ENCODE assay signal across 9 cellular contexts in the genomic region with DNA sequence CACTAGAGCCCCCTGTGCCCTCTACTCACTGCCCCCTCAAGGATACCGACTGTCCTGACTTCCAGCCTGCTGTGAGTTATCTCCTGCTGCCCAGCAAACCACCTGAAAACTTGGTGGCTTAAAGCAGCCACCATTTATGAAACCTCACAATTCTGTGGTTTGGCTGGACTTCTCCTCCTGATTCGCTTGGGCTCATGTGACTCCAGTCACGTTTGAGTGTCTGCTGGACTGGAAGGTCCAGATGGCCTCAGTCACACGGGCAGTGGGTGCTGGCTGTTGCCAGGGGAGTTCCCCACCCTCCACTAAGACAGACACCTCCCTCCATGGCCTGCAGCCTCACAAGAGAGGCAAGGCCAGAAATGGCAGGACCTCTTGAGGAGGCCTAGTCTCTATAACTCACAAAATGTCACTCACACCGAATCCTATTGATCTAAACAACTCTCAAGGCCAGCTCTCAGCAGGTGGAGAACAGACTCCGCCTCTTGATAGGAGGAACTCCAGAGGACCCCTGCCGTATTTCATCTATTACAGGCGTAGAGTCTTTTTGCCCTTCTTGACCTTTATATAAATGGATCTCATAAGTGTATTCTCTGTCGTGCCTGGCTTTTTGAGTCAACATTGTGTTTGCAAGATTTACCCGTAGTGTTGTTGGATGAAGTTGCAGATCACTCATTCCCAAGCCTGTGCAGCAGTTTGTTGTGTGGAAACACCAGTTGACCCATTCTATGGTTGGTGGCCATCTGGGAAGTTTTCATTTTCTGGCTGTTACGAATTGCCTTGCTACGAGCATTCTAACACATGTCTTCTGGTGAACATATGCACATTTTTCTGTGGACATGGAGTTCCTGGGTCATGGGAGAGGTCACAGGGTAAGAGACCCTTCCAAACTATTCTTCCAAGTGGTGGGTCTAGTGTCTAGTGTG. TPM values are rescaled to one million over a fixed set of nuclear protein-coding genes. Genes with fewer than 3 reads are reported as not detected.
DNase-seq lines count a peak whose midpoint lies in the region; ATAC-seq, FAIRE-seq and TF ChIP-seq lines count a peak whose summit lies in the region.
"Had no signal": no experiment of that assay in that cellular context is flagged by ENCODE, and none has a peak within 500 bp of the region (broad histone marks: within the 10 kb centered on the region; RNA-seq: fewer than 3 reads in every experiment).

No MANE protein-coding gene starts in this region.

- no peak overlapping the region for H3K9ac ChIP-seq in fibroblast of lung (ENCODE audit: insufficient read depth, low read length)

- TF ChIP-seq CTCF in A549 (IDR thresholded peaks at IDR 0.05) = no peak
- TF ChIP-seq CTCF in fibroblast of lung (conservative IDR thresholded peaks at IDR 0.05 in 1 of 2, IDR thresholded peaks at IDR 0.05 in 1 of 2; ENCODE audit: low read depth in 1 of 2, low read length in 2 of 2) = no peak
- TF ChIP-seq CTCF in testis (IDR thresholded peaks at IDR 0.05) = no peak

- H3K36me3 ChIP-seq in fibroblast of lung (ENCODE audit: control insufficient read depth, insufficient read depth, low read length) (peaks cover 21% of the 10 kb centered on the region), testis (ENCODE audit: low read depth, missing control alignments) (no peaks in the 10 kb centered on the region)

- POLR2A ChIA-PET in A549 (lab: Yijun Ruan, JAX) = no interaction called here

- peaks cover 54% of the 10 kb centered on the region for H3K4me1 ChIP-seq in A549
- peaks cover 34% of the 10 kb centered on the region for H3K4me1 ChIP-seq in fibroblast of lung (ENCODE audit: control insufficient read depth, extremely low read depth, insufficient read depth, low read length)
- peaks cover 27% of the 10 kb centered on the region for H3K4me1 ChIP-seq in testis

- H3K9me3 ChIP-seq in A549 = no peaks in the 10 kb centered on the region
- no peaks in the 10 kb centered on the region for H3K9me3 ChIP-seq in fibroblast of lung (ENCODE audit: control insufficient read depth, insufficient read depth, low read depth, low read length)
- H3K9me3 ChIP-seq in testis = no peaks in the 10 kb centered on the region

- 68% methylated on average over 12 of the region's 12 CpGs for WGBS in A549 (ENCODE audit: missing lambda C conversion rate)
- 73 to 75% methylated on average over 12 of the region's 12 CpGs for WGBS in testis, 2 donors

- DNase-seq in A549 (ENCODE audit: low read depth in 1 of 2, low spot score in 1 of 2) (no peak), fibroblast of lung (ENCODE audit: low read depth in 2 of 2) (peak; percentile 56 to 63), testis (peak; percentile 45), AML-193 (lab: John Stamatoyannopoulos, UW) (no peak), 8988T (no peak), NCI-H2196 treated with DMSO at 0.1 percent for 48 hours (lab: John Stamatoyannopoulos, UW; ENCODE audit: unreplicated experiment) (no peak)

- H4K20me1 ChIP-seq in fibroblast of lung (ENCODE audit: control insufficient read depth, extremely low read depth, insufficient read depth, low read length) = no peaks in the 10 kb centered on the region

- intact Hi-C loops in testis (cut with DNase I; ENCODE audit: low total_unique reads) = no loop called here

- TF ChIP-seq POLR2A in A549 (IDR thresholded peaks at IDR 0.05; ENCODE audit: low read length) = no peak
- no peak for TF ChIP-seq POLR2A in testis (IDR thresholded peaks at IDR 0.05)

- H3K79me2 ChIP-seq in fibroblast of lung (ENCODE audit: control insufficient read depth, insufficient read depth, low read length) = peaks cover 84% of the 10 kb centered on the region

- CTCF ChIA-PET in A549 (lab: Yijun Ruan, JAX) = interaction anchor here (0.5 to 10.6 kb wide), 5 partner anchors 8 to 1297 kb away, joined by 3 to 56 read pairs (median 4); no protein-coding TSS in a partner anchor

- no peak for TF ChIP-seq EP300 in A549 (IDR thresholded peaks at IDR 0.05)

- no peak overlapping the region for H3K4me3 ChIP-seq in A549
- H3K4me3 ChIP-seq in fibroblast of lung (replicated peaks in 1 of 4; ENCODE audit: control extremely low read depth in 1 of 4, insufficient read depth in 1 of 4, low read depth in 3 of 4, low read length in 4 of 4) = no peak overlapping the region
- H3K4me3 ChIP-seq in testis = no peak overlapping the region

- H3K4me2 ChIP-seq in A549 = 0 out of 3 replicates have a peak overlapping the region, but pooled peaks have one; percentile 23
- no peak overlapping the region for H3K4me2 ChIP-seq in fibroblast of lung (ENCODE audit: extremely low read depth, insufficient read depth, low read length)

- no peaks in the 10 kb centered on the region for H3K27me3 ChIP-seq in fibroblast of lung (ENCODE audit: control insufficient read depth, insufficient read depth, low read length)
- H3K27me3 ChIP-seq in testis = no peaks in the 10 kb centered on the region

- no peak for FAIRE-seq in A549 (lab: Jason Lieb, UNC)
- FAIRE-seq: TTC549 had no signal

- TF ChIP-seq RAD21 in A549 (conservative IDR thresholded peaks at IDR 0.05 in 1 of 2, IDR thresholded peaks at IDR 0.05 in 1 of 2) = no peak

- ATAC-seq in A549 (no peak), GM19372 (IDR thresholded peaks at IDR 0.05; ENCODE audit: low read depth, unreplicated experiment) (peak; percentile 74), HG03175 (IDR thresholded peaks at IDR 0.05; ENCODE audit: unreplicated experiment) (peak; percentile 56)

- H3K27ac ChIP-seq in A549 (peak overlapping the region; percentile 32 to 92; a peak in 3 of 6 replicates), fibroblast of lung (ENCODE audit: insufficient read depth, low read length) (no peak overlapping the region), testis (no peak overlapping the region)

- H2AFZ ChIP-seq in fibroblast of lung (ENCODE audit: low read length) = no peak overlapping the region

TF ChIP-seq in A549, 52 proteins besides CTCF, POLR2A, EP300 and RAD21:
- no peak for TF ChIP-seq GATA3 (IDR thresholded peaks at IDR 0.05; ENCODE audit: borderline replicate concordance)
- TF ChIP-seq BHLHE40 (IDR thresholded peaks at IDR 0.05; ENCODE audit: low read depth, low read length) = no peak
- no peak for TF ChIP-seq SREBF2 (IDR thresholded peaks at IDR 0.05)
- no peak for TF ChIP-seq CHD2 (IDR thresholded peaks at IDR 0.05; ENCODE audit: low read length, partially characterized antibody)
- TF ChIP-seq JUNB (IDR thresholded peaks at IDR 0.05) = no peak
- TF ChIP-seq JUN (IDR thresholded peaks at IDR 0.05) = no peak
- TF ChIP-seq CHD4 (IDR thresholded peaks at IDR 0.05; ENCODE audit: borderline replicate concordance) = no peak
- TF ChIP-seq HEYL (CRISPR knock-in tag; IDR thresholded peaks at IDR 0.05) = no peak
- no peak for TF ChIP-seq RFX5 (IDR thresholded peaks at IDR 0.05)
- TF ChIP-seq TFCP2L1 (CRISPR knock-in tag; IDR thresholded peaks at IDR 0.05) = no peak
- TF ChIP-seq FOSB (CRISPR knock-in tag; IDR thresholded peaks at IDR 0.05) = no peak
- TF ChIP-seq MAFK (IDR thresholded peaks at IDR 0.05; ENCODE audit: partially characterized antibody) = no peak
- TF ChIP-seq SMC3 (IDR thresholded peaks at IDR 0.05) = no peak
- no peak for TF ChIP-seq ATOH8 (CRISPR knock-in tag; IDR thresholded peaks at IDR 0.05; ENCODE audit: low read depth)
- no peak for TF ChIP-seq ELK1 (IDR thresholded peaks at IDR 0.05; ENCODE audit: low read depth, low read length)
- TF ChIP-seq HOXB13 (CRISPR knock-in tag; IDR thresholded peaks at IDR 0.05; ENCODE audit: low read depth) = no peak
- no peak for TF ChIP-seq HOXA7 (CRISPR knock-in tag; IDR thresholded peaks at IDR 0.05)
- no peak for TF ChIP-seq CBX2 (IDR thresholded peaks at IDR 0.05; ENCODE audit: borderline replicate concordance, low read depth)
TF ChIP-seq in A549: peak in this region for 0.

RNA-seq across cellular contexts. Expression of gene ZMIZ1, which starts 48.3 kb away (rescaled TPM):
- polyA plus RNA-seq in A549 (2011; rRNA removed) = 8.1 and 14.7 TPM in 2 replicates
- polyA plus RNA-seq in A549 (2012; cell fraction: cytosol; rRNA removed) = 31.6 and 42.1 TPM in 2 replicates
- polyA plus RNA-seq in A549 (2012; cell fraction: nucleus; rRNA removed) = 63.3 and 68.3 TPM in 2 replicates
- polyA plus RNA-seq in A549 (2017; fragmentation: RNase III; extraction: RNeasy Plus Mini Kit Qiagen cat#74134 plus additional on column Dnase treatment) = 29.1 to 30.3 TPM (median 30.1 TPM) in 3 replicates
- 16.1 and 17.8 TPM in 2 replicates for polyA minus RNA-seq in A549 (2011; rRNA and poly(A)+ RNA removed)
- 20.0 and 30.6 TPM in 2 replicates for total RNA-seq in fibroblast of lung
- 6.3 and 18.1 TPM in 2 replicates for polyA plus RNA-seq in fibroblast of lung
- polyA plus RNA-seq in fibroblast of lung (2012) = 23.2 and 46.8 TPM in 2 replicates
- polyA minus RNA-seq in fibroblast of lung (ENCODE audit: low replicate concordance) = 130 and 178 TPM in 2 replicates
- total RNA-seq in testis = 10 to 100 TPM; 18.8 to 22.0 TPM
- 15.2 TPM for polyA plus RNA-seq in testis (ENCODE audit: insufficient read depth, low read depth, low replicate concordance)

Comparison
In these comparisons a context has a peak if more than half of its experiments do, and no peak if none do; other contexts are left out.
1. ATAC-seq: peak in GM19372 (single experiment) and HG03175 (single experiment); none in A549 (0 of 2).
2. DNase-seq: peak in fibroblast of lung (2 of 2) and testis (single experiment); none in A549 (0 of 2), AML-193 (0 of 2), 8988T (single experiment) and NCI-H2196 treated with DMSO at 0.1 percent for 48 hours (single experiment).
3. H3K27ac ChIP-seq: peak in A549 (2 of 2); none in fibroblast of lung (single experiment) and testis (0 of 2).